ENCODE assay signal across 27 cellular contexts in the genomic region with DNA sequence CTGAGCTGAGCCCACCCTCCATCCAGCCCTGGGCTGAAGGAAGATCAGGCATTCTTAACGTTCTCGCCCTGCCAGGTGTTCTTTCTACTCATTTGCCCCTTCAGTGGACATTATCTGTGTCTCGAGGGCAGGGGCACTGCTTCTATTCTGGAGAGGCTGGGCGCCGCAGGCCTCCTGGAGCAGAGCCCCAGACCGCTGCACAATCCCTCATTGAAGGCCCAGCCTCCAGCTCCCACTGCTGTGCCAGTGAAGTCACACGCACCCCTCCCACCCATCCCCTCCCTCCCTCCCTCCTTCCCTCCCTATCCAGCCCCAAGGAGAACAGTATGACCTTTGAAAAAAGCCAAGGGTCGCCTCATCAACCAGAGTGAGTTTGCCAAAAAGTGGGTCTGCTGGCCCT.
"Had no signal": no experiment of that assay in that cellular context is flagged by ENCODE, and none has a peak within 500 bp of the region (broad histone marks: within the 10 kb centered on the region; RNA-seq: fewer than 3 reads in every experiment).

No MANE protein-coding gene starts in this region.

- H3K4me3 ChIP-seq: coronary artery, esophagus squamous epithelium, lung, mucosa of descending colon, neural progenitor cell, sigmoid colon, stomach, transverse colon, upper lobe of right lung had no signal

- H3K36me3 Mint-ChIP-seq: mesothelial cell of epicardium; naive B cell; natural killer cell treated with Interleukin-12 subunit alpha and Interleukin-12 subunit beta and Interleukin-15 and Interleukin-18, amount 100 ng/mL, for 72 hours; neural progenitor cell; stimulated activated effector memory CD8-positive, alpha-beta T cell treated with anti-CD3 and anti-CD28 coated beads, Interleukin-12 subunit alpha, Interleukin-12 subunit beta, amount 100 ng/mL, for 72 hours had no signal

- H3K9me3 ChIP-seq: esophagus squamous epithelium, mucosa of descending colon, sigmoid colon, stomach, transverse colon, upper lobe of right lung had no signal

- H3K4me1 Mint-ChIP-seq: mesothelial cell of epicardium; stimulated activated effector memory CD8-positive, alpha-beta T cell treated with anti-CD3 and anti-CD28 coated beads, Interleukin-12 subunit alpha, Interleukin-12 subunit beta, amount 100 ng/mL, for 72 hours had no signal

- FAIRE-seq: endometrium, keratinocyte had no signal

- H3K4me1 ChIP-seq: esophagus squamous epithelium, parathyroid adenoma, sigmoid colon, stomach, transverse colon, upper lobe of right lung had no signal

- H3K36me3 ChIP-seq: neural progenitor cell, transverse colon, upper lobe of right lung had no signal

- H3K4me3 Mint-ChIP-seq: effector memory CD8-positive, alpha-beta T cell; mesothelial cell of epicardium; naive B cell; natural killer cell treated with Interleukin-12 subunit alpha and Interleukin-12 subunit beta and Interleukin-15 and Interleukin-18, amount 100 ng/mL, for 72 hours; neural progenitor cell; stimulated activated effector memory CD8-positive, alpha-beta T cell treated with anti-CD3 and anti-CD28 coated beads, Interleukin-12 subunit alpha, Interleukin-12 subunit beta, amount 100 ng/mL, for 72 hours had no signal

- DNase-seq: dermis blood vessel endothelial cell; effector memory CD8-positive, alpha-beta T cell; erythroblast; esophagus squamous epithelium; foreskin melanocyte; mesenchymal stem cell; mucosa of descending colon; naive B cell; right cardiac atrium; sigmoid colon; stimulated activated CD4-positive, alpha-beta T cell treated with anti-CD3 and anti-CD28 coated beads, Interleukin-2, amount 100 ng/mL, for 24 hours; stimulated activated CD4-positive, alpha-beta T cell treated with anti-CD3 and anti-CD28 coated beads, Interleukin-4, amount 100 ng/mL, for 24 hours; stimulated activated naive CD4-positive, alpha-beta T cell treated with Interleukin-2 at 50 U/mL for 16 hours; stomach; transverse colon; upper lobe of right lung had no signal

- H3K27ac ChIP-seq: coronary artery, esophagus squamous epithelium, neural progenitor cell, parathyroid adenoma, sigmoid colon, stomach, transverse colon, upper lobe of right lung had no signal

- ATAC-seq: effector memory CD8-positive, alpha-beta T cell; left lobe of liver; mucosa of descending colon; natural killer cell treated with Interleukin-12 subunit alpha and Interleukin-12 subunit beta and Interleukin-15 and Interleukin-18, amount 100 ng/mL, for 72 hours; right cardiac atrium; stimulated activated effector memory CD8-positive, alpha-beta T cell treated with anti-CD3 and anti-CD28 coated beads, Interleukin-12 subunit alpha, Interleukin-12 subunit beta, amount 100 ng/mL, for 72 hours; upper lobe of right lung had no signal

- H3K27ac Mint-ChIP-seq: effector memory CD8-positive, alpha-beta T cell; mesothelial cell of epicardium; natural killer cell treated with Interleukin-12 subunit alpha and Interleukin-12 subunit beta and Interleukin-15 and Interleukin-18, amount 100 ng/mL, for 72 hours; progenitor cell of endocrine pancreas; stimulated activated effector memory CD8-positive, alpha-beta T cell treated with anti-CD3 and anti-CD28 coated beads, Interleukin-12 subunit alpha, Interleukin-12 subunit beta, amount 100 ng/mL, for 72 hours had no signal

- H3K27me3 ChIP-seq: esophagus squamous epithelium, neural progenitor cell, sigmoid colon, stomach, transverse colon, upper lobe of right lung had no signal

- H3K9me3 Mint-ChIP-seq: effector memory CD8-positive, alpha-beta T cell; mesothelial cell of epicardium; naive B cell; natural killer cell treated with Interleukin-12 subunit alpha and Interleukin-12 subunit beta and Interleukin-15 and Interleukin-18, amount 100 ng/mL, for 72 hours; neural progenitor cell; stimulated activated effector memory CD8-positive, alpha-beta T cell treated with anti-CD3 and anti-CD28 coated beads, Interleukin-12 subunit alpha, Interleukin-12 subunit beta, amount 100 ng/mL, for 72 hours had no signal
